Comparison of ENCODE assay signal across 24 cellular contexts in genomic region chr1:24181619-24182018, GRCh38. TPM values are rescaled to one million over a fixed set of nuclear protein-coding genes. Genes with fewer than 3 reads are reported as not detected.
"Had no signal": no experiment of that assay in that cellular context is flagged by ENCODE, and none has a peak within 500 bp of the region (broad histone marks: within the 10 kb centered on the region; RNA-seq: fewer than 3 reads in every experiment).

No MANE protein-coding gene starts in this region.

- DNase-seq: activated CD8-positive, alpha-beta memory T cell treated with anti-CD3 and anti-CD28 coated beads for 24 hours; activated CD8-positive, alpha-beta memory T cell treated with anti-CD3 and anti-CD28 coated beads, Interleukin-2, amount 50 U/mL, for 4 hours; activated gamma-delta T cell; activated T-cell treated with anti-CD3 and anti-CD28 coated beads, Interleukin-2, amount 50 U/mL, for 4 hours; anterior cingulate cortex; central memory CD4-positive, alpha-beta T cell; dermis blood vessel endothelial cell; effector memory CD4-positive, alpha-beta T cell; foreskin melanocyte; kidney; ovary; right cardiac atrium; stimulated activated CD4-positive, alpha-beta T cell treated with anti-CD3 and anti-CD28 coated beads, Interleukin-12 subunit alpha, Interleukin-12 subunit beta, amount 100 ng/mL, for 4 hours; T1000 had no signal

- H3K27me3 ChIP-seq: ovary had no signal

- H3K9me3 ChIP-seq: neutrophil, ovary, tibial artery had no signal

- ATAC-seq: activated T-cell treated with anti-CD3 and anti-CD28 coated beads, Interleukin-2, amount 50 U/mL, for 4 hours; esophagus mucosa; right cardiac atrium; WTC11 had no signal

- H3K27ac ChIP-seq: neutrophil, ovary, tibial artery had no signal

- H3K36me3 ChIP-seq: neutrophil, ovary, tibial artery had no signal

- H3K4me3 ChIP-seq: ovary, tibial artery had no signal

RNA-seq across cellular contexts. Expression of gene IFNLR1, which starts 5.5 kb away (rescaled TPM):
- total RNA-seq: endothelial cell of umbilical vein, pulmonary artery endothelial cell, skeletal muscle tissue had no signal

RNA-seq across cellular contexts. Expression of gene IL22RA1, which starts 38.7 kb away (rescaled TPM):
- total RNA-seq: dermis blood vessel endothelial cell; endothelial cell of umbilical vein; natural killer cell treated with Interleukin-12 subunit alpha and Interleukin-12 subunit beta and Interleukin-15 and Interleukin-18, amount 100 ng/mL, for 72 hours; pulmonary artery endothelial cell; skeletal muscle tissue; T-helper 1 cell treated with Interleukin-12 subunit alpha and Interleukin-12 subunit beta and Interleukin-4 antibody, amounts not matched to agents 30 ng/mL and 1 ng/mL, for 36 hours; urinary bladder had no signal
